Comparison of ENCODE assay signal across 1 cellular context in genomic region chr9:122800066-122801060, GRCh38.
TF ChIP-seq lines count a peak whose summit lies in the region.

A gene with protein sequence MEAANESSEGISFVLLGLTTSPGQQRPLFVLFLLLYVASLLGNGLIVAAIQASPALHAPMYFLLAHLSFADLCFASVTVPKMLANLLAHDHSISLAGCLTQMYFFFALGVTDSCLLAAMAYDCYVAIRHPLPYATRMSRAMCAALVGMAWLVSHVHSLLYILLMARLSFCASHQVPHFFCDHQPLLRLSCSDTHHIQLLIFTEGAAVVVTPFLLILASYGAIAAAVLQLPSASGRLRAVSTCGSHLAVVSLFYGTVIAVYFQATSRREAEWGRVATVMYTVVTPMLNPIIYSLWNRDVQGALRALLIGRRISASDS (plus strand): TSS chr9:122800123. CDS start chr9:122800123, 0 bp downstream.

TF ChIP-seq in IMR-90, 13 proteins besides CTCF, POLR2A, EP300 and RAD21:
- TF ChIP-seq RFX5 (IDR thresholded peaks at IDR 0.05; ENCODE audit: low read depth, low read length) (no peak), NFE2L2 (IDR thresholded peaks at IDR 0.05; ENCODE audit: low read depth, low read length) (no peak), MXI1 (IDR thresholded peaks at IDR 0.05; ENCODE audit: borderline replicate concordance, low read depth, low read length) (no peak), ELK1 (IDR thresholded peaks at IDR 0.05; ENCODE audit: borderline replicate concordance, low read depth, low read length) (no peak), FOS (IDR thresholded peaks at IDR 0.05; ENCODE audit: low read depth, low read length) (no peak), CHD1 (IDR thresholded peaks at IDR 0.05; ENCODE audit: low read depth, low read length) (no peak)
- TF ChIP-seq, protein P1, sequence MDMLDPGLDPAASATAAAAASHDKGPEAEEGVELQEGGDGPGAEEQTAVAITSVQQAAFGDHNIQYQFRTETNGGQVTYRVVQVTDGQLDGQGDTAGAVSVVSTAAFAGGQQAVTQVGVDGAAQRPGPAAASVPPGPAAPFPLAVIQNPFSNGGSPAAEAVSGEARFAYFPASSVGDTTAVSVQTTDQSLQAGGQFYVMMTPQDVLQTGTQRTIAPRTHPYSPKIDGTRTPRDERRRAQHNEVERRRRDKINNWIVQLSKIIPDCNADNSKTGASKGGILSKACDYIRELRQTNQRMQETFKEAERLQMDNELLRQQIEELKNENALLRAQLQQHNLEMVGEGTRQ (IDR thresholded peaks at IDR 0.05; ENCODE audit: low read depth, low read length), result no peak
